In genomic region chr13:83622422-83622784, GRCh38 we compare ENCODE assay signal across 15 cellular contexts.
"Had no signal": no experiment of that assay in that cellular context is flagged by ENCODE, and none has a peak within 500 bp of the region (broad histone marks: within the 10 kb centered on the region; RNA-seq: fewer than 3 reads in every experiment).

No MANE protein-coding gene starts in this region.

- H3K36me3 Mint-ChIP-seq: activated naive CD8-positive, alpha-beta T cell treated with anti-CD3 and anti-CD28 coated beads, Interleukin-2, amount 10 ng/mL, durations not matched to agents 7 days and 5 days; naive B cell; stimulated activated memory B cell treated with anti-CD40 and anti-IgM and Interleukin-4, amounts not matched to agents 10 μg/mL and 1 μg/mL and 100 μg/mL, for 72 hours had no signal

- H3K27me3 ChIP-seq: tibial nerve had no signal

- H3K9me3 ChIP-seq: lower lobe of right lung had no signal

- H3K9me3 Mint-ChIP-seq: activated CD8-positive, alpha-beta T cell treated with anti-CD3 and anti-CD28 coated beads for 36 hours; activated naive CD8-positive, alpha-beta T cell treated with anti-CD3 and anti-CD28 coated beads, Interleukin-2, amount 10 ng/mL, durations not matched to agents 7 days and 5 days had no signal

- DNase-seq: activated CD4-positive, alpha-beta T cell treated with anti-CD3 and anti-CD28 coated beads for 1 hour; activated CD8-positive, alpha-beta memory T cell treated with anti-CD3 and anti-CD28 coated beads, Interleukin-2, amount 50 U/mL, for 4 hours; activated CD8-positive, alpha-beta T cell treated with anti-CD3 and anti-CD28 coated beads for 36 hours; activated gamma-delta T cell treated with Interleukin-2 at 50 U/mL for 16 hours; activated naive CD8-positive, alpha-beta T cell treated with anti-CD3 and anti-CD28 coated beads, Interleukin-2, amount 10 ng/mL, durations not matched to agents 7 days and 5 days; activated T-cell treated with anti-CD3 and anti-CD28 coated beads, Interleukin-2, amount 50 U/mL, for 72 hours; hippocampal formation; lower lobe of right lung; midbrain; naive B cell; right cardiac atrium; small intestine had no signal

- H3K4me1 Mint-ChIP-seq: activated naive CD8-positive, alpha-beta T cell treated with anti-CD3 and anti-CD28 coated beads, Interleukin-2, amount 10 ng/mL, durations not matched to agents 7 days and 5 days; naive B cell; stimulated activated memory B cell treated with anti-CD40 and anti-IgM and Interleukin-4, amounts not matched to agents 10 μg/mL and 1 μg/mL and 100 μg/mL, for 72 hours had no signal

- H3K4me1 ChIP-seq: lower lobe of right lung, tibial nerve had no signal

- H3K27me3 Mint-ChIP-seq: activated CD8-positive, alpha-beta T cell treated with anti-CD3 and anti-CD28 coated beads for 36 hours; activated naive CD8-positive, alpha-beta T cell treated with anti-CD3 and anti-CD28 coated beads, Interleukin-2, amount 10 ng/mL, durations not matched to agents 7 days and 5 days; naive B cell; progenitor cell of endocrine pancreas; stimulated activated memory B cell treated with anti-CD40 and anti-IgM and Interleukin-4, amounts not matched to agents 10 μg/mL and 1 μg/mL and 100 μg/mL, for 72 hours had no signal

- H3K27ac ChIP-seq: lower lobe of right lung, tibial nerve had no signal

- H3K4me3 Mint-ChIP-seq: activated CD8-positive, alpha-beta T cell treated with anti-CD3 and anti-CD28 coated beads for 36 hours; activated naive CD8-positive, alpha-beta T cell treated with anti-CD3 and anti-CD28 coated beads, Interleukin-2, amount 10 ng/mL, durations not matched to agents 7 days and 5 days; activated T-cell treated with anti-CD3 and anti-CD28 coated beads, Interleukin-2, amount 50 U/mL, for 72 hours; naive B cell; stimulated activated memory B cell treated with anti-CD40 and anti-IgM and Interleukin-4, amounts not matched to agents 10 μg/mL and 1 μg/mL and 100 μg/mL, for 72 hours had no signal

- ATAC-seq: activated CD8-positive, alpha-beta T cell treated with anti-CD3 and anti-CD28 coated beads for 36 hours; activated T-cell treated with anti-CD3 and anti-CD28 coated beads, Interleukin-2, amount 50 U/mL, for 72 hours; lower lobe of right lung; right cardiac atrium; stimulated activated memory B cell treated with anti-CD40 and anti-IgM and Interleukin-4, amounts not matched to agents 10 μg/mL and 1 μg/mL and 100 μg/mL, for 72 hours had no signal

- H3K4me3 ChIP-seq: lower lobe of right lung, tibial nerve had no signal

- H3K27ac Mint-ChIP-seq: activated CD8-positive, alpha-beta T cell treated with anti-CD3 and anti-CD28 coated beads for 36 hours; activated naive CD8-positive, alpha-beta T cell treated with anti-CD3 and anti-CD28 coated beads, Interleukin-2, amount 10 ng/mL, durations not matched to agents 7 days and 5 days; activated T-cell treated with anti-CD3 and anti-CD28 coated beads, Interleukin-2, amount 50 U/mL, for 72 hours; progenitor cell of endocrine pancreas; stimulated activated memory B cell treated with anti-CD40 and anti-IgM and Interleukin-4, amounts not matched to agents 10 μg/mL and 1 μg/mL and 100 μg/mL, for 72 hours had no signal

- H3K36me3 ChIP-seq: lower lobe of right lung, tibial nerve had no signal
